ENCODE assay signal across 1 cellular context in the genomic region with DNA sequence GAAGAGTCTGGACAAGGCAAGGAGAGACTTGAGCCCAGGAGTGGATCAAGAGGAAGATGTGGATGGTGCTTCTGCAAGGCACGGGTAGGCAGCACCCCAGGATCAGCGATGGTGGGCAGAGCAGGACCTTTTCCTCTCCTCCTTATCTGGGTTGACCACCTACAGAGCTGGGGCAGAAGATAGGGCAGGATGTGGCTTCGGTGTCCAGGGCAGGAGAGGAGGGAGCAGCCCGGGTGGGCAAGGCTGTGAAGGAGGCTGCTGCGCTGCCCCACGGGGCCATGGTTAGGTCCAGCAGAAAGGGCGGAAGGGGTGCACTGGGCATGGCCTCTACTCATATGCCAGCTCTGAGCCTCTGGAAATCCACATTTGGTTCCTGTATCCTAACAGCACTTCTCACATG.
TF ChIP-seq lines count a peak whose summit lies in the region.

No MANE protein-coding gene starts in this region.

TF ChIP-seq in HepG2, 621 proteins besides CTCF, POLR2A, EP300 and RAD21 (continued from another document):
- TF ChIP-seq ZNF407 (CRISPR knock-in tag; IDR thresholded peaks at IDR 0.05; ENCODE audit: not compliant biosample characterization) (no peak), ZNF687 (CRISPR knock-in tag; IDR thresholded peaks at IDR 0.05) (0 out of 2 replicates have a peak, but pooled peaks have one; percentile 20), ZNF776 (CRISPR knock-in tag; IDR thresholded peaks at IDR 0.05) (no peak), SMARCE1 (IDR thresholded peaks at IDR 0.05; ENCODE audit: borderline replicate concordance) (no peak), MBD4 (IDR thresholded peaks at IDR 0.05; ENCODE audit: borderline replicate concordance, low read length) (0 out of 2 replicates have a peak, but pooled peaks have one; percentile 42), ATM (IDR thresholded peaks at IDR 0.05; ENCODE audit: borderline replicate concordance) (no peak)
- TF ChIP-seq, protein P1, sequence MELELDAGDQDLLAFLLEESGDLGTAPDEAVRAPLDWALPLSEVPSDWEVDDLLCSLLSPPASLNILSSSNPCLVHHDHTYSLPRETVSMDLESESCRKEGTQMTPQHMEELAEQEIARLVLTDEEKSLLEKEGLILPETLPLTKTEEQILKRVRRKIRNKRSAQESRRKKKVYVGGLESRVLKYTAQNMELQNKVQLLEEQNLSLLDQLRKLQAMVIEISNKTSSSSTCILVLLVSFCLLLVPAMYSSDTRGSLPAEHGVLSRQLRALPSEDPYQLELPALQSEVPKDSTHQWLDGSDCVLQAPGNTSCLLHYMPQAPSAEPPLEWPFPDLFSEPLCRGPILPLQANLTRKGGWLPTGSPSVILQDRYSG (CRISPR knock-in tag; IDR thresholded peaks at IDR 0.05), result no peak
TF ChIP-seq in HepG2: peak in this region for 6.
